ENCODE assay signal across 1 cellular context in the genomic region with DNA sequence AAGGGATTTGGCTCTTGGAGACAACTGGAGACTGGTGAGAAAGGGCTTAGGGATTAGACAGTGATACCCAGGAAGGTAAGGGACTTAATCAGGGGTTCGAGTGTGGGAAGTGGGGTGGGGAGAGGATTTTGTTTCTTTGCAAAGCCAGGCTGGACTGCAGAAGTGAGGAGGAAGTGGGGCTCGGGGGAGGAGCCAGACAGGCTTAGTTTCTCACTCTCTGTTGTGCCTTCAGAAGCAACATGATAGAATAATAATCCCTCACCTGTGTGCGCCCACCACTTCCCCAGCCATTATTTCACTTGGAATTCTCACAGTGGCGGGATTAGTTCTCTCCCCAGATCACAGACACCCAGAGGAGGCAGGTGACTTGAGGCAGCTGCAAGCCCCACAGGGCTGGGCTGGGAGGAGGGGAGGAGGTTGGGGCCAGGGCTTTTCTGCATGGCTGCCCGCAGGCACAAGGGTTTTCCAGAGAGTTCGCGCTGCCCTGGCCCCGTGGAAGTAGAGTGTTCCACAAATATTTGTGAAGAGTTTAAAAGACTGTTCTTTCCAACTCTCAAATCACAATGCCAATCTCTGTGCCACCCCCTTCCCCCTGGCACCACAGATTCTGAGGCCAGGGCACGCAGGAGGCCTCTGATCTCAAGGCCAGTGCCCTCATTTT.
TF ChIP-seq lines count a peak whose summit lies in the region.

No MANE protein-coding gene starts in this region.

TF ChIP-seq in H1, 55 proteins besides CTCF, POLR2A, EP300 and RAD21:
- TF ChIP-seq NANOG (IDR thresholded peaks at IDR 0.05; ENCODE audit: insufficient read depth, low read depth, low read length, poor library complexity, severe bottlenecking): no peak
- no peak for TF ChIP-seq SAP30 (IDR thresholded peaks at IDR 0.05; ENCODE audit: insufficient read depth, insufficient replicate concordance, low read length)
- no peak for TF ChIP-seq CEBPB (IDR thresholded peaks at IDR 0.05; ENCODE audit: low read depth, low read length)
- TF ChIP-seq RFX5 (IDR thresholded peaks at IDR 0.05; ENCODE audit: borderline replicate concordance, low read depth, low read length): no peak
- no peak for TF ChIP-seq CHD2 (IDR thresholded peaks at IDR 0.05; ENCODE audit: low read length)
- TF ChIP-seq ASH2L (IDR thresholded peaks at IDR 0.05; ENCODE audit: low read length): peak; percentile 53
- TF ChIP-seq SP2 (IDR thresholded peaks at IDR 0.05; ENCODE audit: low read length): no peak
- TF ChIP-seq TAF7 (optimal IDR thresholded peaks at IDR 0.05; ENCODE audit: borderline replicate concordance, low read depth, low read length): no peak
- no peak for TF ChIP-seq EZH2 (IDR thresholded peaks at IDR 0.05; ENCODE audit: low read depth, low read length, severe bottlenecking)
